In genomic region chr3:55626284-55626675, GRCh38 we compare ENCODE assay signal across 20 cellular contexts.
"Had no signal": no experiment of that assay in that cellular context is flagged by ENCODE, and none has a peak within 500 bp of the region (broad histone marks: within the 10 kb centered on the region; RNA-seq: fewer than 3 reads in every experiment).

No MANE protein-coding gene starts in this region.

- H3K27me3 ChIP-seq: body of pancreas, gastrocnemius medialis, right atrium auricular region, transverse colon had no signal

- H3K4me1 Mint-ChIP-seq: activated CD4-positive, alpha-beta T cell treated with anti-CD3 and anti-CD28 coated beads for 36 hours; activated naive CD8-positive, alpha-beta T cell treated with anti-CD3 and anti-CD28 coated beads for 36 hours; memory B cell had no signal

- H3K4me3 ChIP-seq: body of pancreas, gastrocnemius medialis, prostate gland, right atrium auricular region, transverse colon had no signal

- H3K4me3 Mint-ChIP-seq: activated CD4-positive, alpha-beta T cell treated with anti-CD3 and anti-CD28 coated beads for 36 hours; activated naive CD8-positive, alpha-beta T cell treated with anti-CD3 and anti-CD28 coated beads for 36 hours; activated T-helper 1 cell treated with anti-CD3 and anti-CD28 coated beads, Interleukin-12 subunit alpha, Interleukin-12 subunit beta, Interleukin-2, Interleukin-4 antibody, amounts not matched to agents 30 ng/mL and 10 ng/mL and 1 ng/mL, durations not matched to agents 14 hours and 24 hours and 36 hours; memory B cell; naive thymus-derived CD8-positive, alpha-beta T cell had no signal

- H3K27me3 Mint-ChIP-seq: memory B cell had no signal

- H3K36me3 Mint-ChIP-seq: activated naive CD8-positive, alpha-beta T cell treated with anti-CD3 and anti-CD28 coated beads for 36 hours; memory B cell; naive thymus-derived CD8-positive, alpha-beta T cell had no signal

- H3K4me1 ChIP-seq: body of pancreas, gastrocnemius medialis, prostate gland had no signal

- ATAC-seq: activated CD4-positive, alpha-beta T cell treated with anti-CD3 and anti-CD28 coated beads for 36 hours; body of pancreas; gastrocnemius medialis; left ventricle myocardium superior; naive thymus-derived CD8-positive, alpha-beta T cell; stimulated activated naive CD8-positive, alpha-beta T cell treated with anti-CD3 and anti-CD28 coated beads, Interleukin-15, Interleukin-2, amounts not matched to agents 100 U/mL and 50 U/mL, for 24 hours had no signal

- H3K9me3 ChIP-seq: body of pancreas, gastrocnemius medialis, prostate gland, right atrium auricular region, transverse colon had no signal

- H3K9me3 Mint-ChIP-seq: activated naive CD8-positive, alpha-beta T cell treated with anti-CD3 and anti-CD28 coated beads for 36 hours; activated T-helper 1 cell treated with anti-CD3 and anti-CD28 coated beads, Interleukin-12 subunit alpha, Interleukin-12 subunit beta, Interleukin-2, Interleukin-4 antibody, amounts not matched to agents 30 ng/mL and 10 ng/mL and 1 ng/mL, durations not matched to agents 14 hours and 24 hours and 36 hours had no signal

- DNase-seq: activated CD4-positive, alpha-beta T cell treated with anti-CD3 and anti-CD28 coated beads for 36 hours; activated CD4-positive, alpha-beta T cell treated with anti-CD3 and anti-CD28 coated beads, Interleukin-2, amount 50 U/mL, for 48 hours; activated naive CD8-positive, alpha-beta T cell treated with anti-CD3 and anti-CD28 coated beads for 36 hours; activated T-cell treated with anti-CD3 and anti-CD28 coated beads for 4 hours; amygdala; body of pancreas; central memory CD4-positive, alpha-beta T cell; gastrocnemius medialis; head of caudate nucleus; left ventricle myocardium superior; naive thymus-derived CD8-positive, alpha-beta T cell; stimulated activated naive CD8-positive, alpha-beta T cell treated with anti-CD3 and anti-CD28 coated beads, Interleukin-15, Interleukin-2, amounts not matched to agents 100 U/mL and 50 U/mL, for 24 hours; SW 1271; T-helper 2 cell; transverse colon had no signal

- H3K27ac ChIP-seq: body of pancreas, gastrocnemius medialis, prostate gland, right atrium auricular region, transverse colon had no signal

- FAIRE-seq: colon had no signal

- H3K27ac Mint-ChIP-seq: activated CD4-positive, alpha-beta T cell treated with anti-CD3 and anti-CD28 coated beads for 36 hours; activated naive CD8-positive, alpha-beta T cell treated with anti-CD3 and anti-CD28 coated beads for 36 hours; activated T-helper 1 cell treated with anti-CD3 and anti-CD28 coated beads, Interleukin-12 subunit alpha, Interleukin-12 subunit beta, Interleukin-2, Interleukin-4 antibody, amounts not matched to agents 30 ng/mL and 10 ng/mL and 1 ng/mL, durations not matched to agents 14 hours and 24 hours and 36 hours; memory B cell; naive thymus-derived CD8-positive, alpha-beta T cell had no signal

- H3K36me3 ChIP-seq: gastrocnemius medialis, prostate gland, right atrium auricular region, transverse colon had no signal
